In genomic region chr11:16291729-16292128, GRCh38 we compare ENCODE assay signal across 26 cellular contexts.
"Had no signal": no experiment of that assay in that cellular context is flagged by ENCODE, and none has a peak within 500 bp of the region (broad histone marks: within the 10 kb centered on the region; RNA-seq: fewer than 3 reads in every experiment).

No MANE protein-coding gene starts in this region.

- ATAC-seq: foreskin keratinocyte; right lobe of liver; stimulated activated naive B cell treated with anti-CD40 and anti-IgM and Interleukin-4, amounts not matched to agents 10 μg/mL and 1 μg/mL and 100 μg/mL, for 72 hours; stimulated activated naive CD8-positive, alpha-beta T cell treated with anti-CD3 and anti-CD28 coated beads, Interleukin-15, amount 100 ng/mL, for 72 hours; upper lobe of right lung had no signal

- H3K9ac ChIP-seq: parathyroid adenoma had no signal

- H3K4me3 ChIP-seq: dorsolateral prefrontal cortex, esophagus squamous epithelium, heart left ventricle, prostate gland, right lobe of liver, spleen, testis, tibial nerve, upper lobe of right lung, vagina had no signal

- DNase-seq: cortex of kidney; dorsolateral prefrontal cortex; effector CD8-positive, alpha-beta T cell; esophagus squamous epithelium; foreskin keratinocyte; heart left ventricle; hippocampal formation; kidney glomerular epithelial cell; mesendoderm; naive B cell; nephron progenitor cell; retina; right lobe of liver; spleen; stimulated activated CD4-positive, alpha-beta T cell treated with anti-CD3 and anti-CD28 coated beads, Interleukin-15, amount 100 ng/mL, for 24 hours; stimulated activated CD4-positive, alpha-beta T cell treated with anti-CD3 and anti-CD28 coated beads, Interleukin-1b, Interleukin-23, amount 100 ng/mL, for 48 hours; stimulated activated CD4-positive, alpha-beta T cell treated with anti-CD3 and anti-CD28 coated beads, Interleukin-4, amount 100 ng/mL, for 4 hours; stimulated activated naive B cell treated with anti-CD40 and anti-IgM and Interleukin-4, amounts not matched to agents 10 μg/mL and 1 μg/mL and 100 μg/mL, for 72 hours; stimulated activated naive CD8-positive, alpha-beta T cell treated with anti-CD3 and anti-CD28 coated beads, Interleukin-15, amount 100 ng/mL, for 72 hours; testis; upper lobe of right lung had no signal

- H3K36me3 ChIP-seq: esophagus squamous epithelium, heart left ventricle, prostate gland, right lobe of liver, spleen, tibial nerve, upper lobe of right lung, vagina had no signal

- H3K9me3 ChIP-seq: esophagus squamous epithelium, heart left ventricle, prostate gland, right lobe of liver, spleen, testis, tibial nerve, upper lobe of right lung, vagina had no signal

- H3K27ac ChIP-seq: dorsolateral prefrontal cortex, epithelial cell of prostate, esophagus squamous epithelium, foreskin keratinocyte, parathyroid adenoma, prostate gland, right lobe of liver, spleen, testis, tibial nerve, upper lobe of right lung, vagina had no signal
